In the genomic region with DNA sequence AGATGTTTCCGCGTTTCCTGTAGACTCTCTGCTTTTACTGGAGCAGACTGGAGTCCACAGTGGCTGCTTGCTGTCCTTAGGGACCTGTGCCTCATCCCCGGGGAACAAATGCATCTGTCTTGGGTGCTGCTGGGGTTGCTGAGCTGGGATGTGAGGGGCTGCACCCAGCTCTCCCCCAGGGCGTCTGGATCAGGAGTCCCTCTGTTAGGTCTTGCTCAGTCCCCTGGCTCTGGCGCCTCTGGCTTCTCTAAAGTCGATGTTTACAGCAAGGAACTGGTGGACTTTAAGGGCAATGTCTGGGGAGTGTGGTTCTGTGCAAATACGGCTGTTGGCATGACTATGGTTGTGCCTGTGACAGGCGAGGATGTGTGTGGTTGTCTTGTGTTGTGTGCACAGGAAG, we compare ENCODE assay signal across 21 cellular contexts.
"Had no signal": no experiment of that assay in that cellular context is flagged by ENCODE, and none has a peak within 500 bp of the region (broad histone marks: within the 10 kb centered on the region; RNA-seq: fewer than 3 reads in every experiment).

No MANE protein-coding gene starts in this region.

- H3K9me3 ChIP-seq: body of pancreas, mucosa of descending colon had no signal

- H3K4me3 ChIP-seq: body of pancreas, cardiac muscle cell, mucosa of descending colon had no signal

- H3K4me1 ChIP-seq: body of pancreas, foreskin keratinocyte had no signal

- DNase-seq: activated B cell treated with CpG ODN at 0.5 μM for 24 hours; activated CD4-positive, alpha-beta T cell treated with anti-CD3 and anti-CD28 coated beads for 36 hours; activated CD4-positive, alpha-beta T cell treated with anti-CD3 and anti-CD28 coated beads, Interleukin-2, amount 50 U/mL, for 4 hours; activated CD8-positive, alpha-beta memory T cell treated with anti-CD3 and anti-CD28 coated beads for 24 hours; activated CD8-positive, alpha-beta memory T cell treated with anti-CD3 and anti-CD28 coated beads, Interleukin-2, amount 50 U/mL, for 4 hours; activated T-cell treated with anti-CD3 and anti-CD28 coated beads, Interleukin-2, amount 50 U/mL, for 4 hours; anterior cingulate cortex; body of pancreas; effector CD4-positive, alpha-beta T cell; erythroblast; foreskin keratinocyte; immature natural killer cell; mucosa of descending colon; nephron progenitor cell; occipital lobe; retina; stimulated activated CD4-positive, alpha-beta T cell treated with anti-CD3 and anti-CD28 coated beads, Interleukin-4, amount 100 ng/mL, for 24 hours; stimulated activated naive CD4-positive, alpha-beta T cell treated with Interleukin-2 at 50 U/mL for 16 hours; SW 1271; T-helper 17 cell had no signal

- H3K27ac ChIP-seq: body of pancreas, cardiac muscle cell, foreskin keratinocyte had no signal

- H3K36me3 ChIP-seq: cardiac muscle cell had no signal

- ATAC-seq: activated CD4-positive, alpha-beta T cell treated with anti-CD3 and anti-CD28 coated beads for 36 hours; activated T-cell treated with anti-CD3 and anti-CD28 coated beads, Interleukin-2, amount 50 U/mL, for 4 hours; body of pancreas; foreskin keratinocyte; mucosa of descending colon; T-helper 17 cell had no signal
